ENCODE assay signal across 8 cellular contexts in the genomic region with DNA sequence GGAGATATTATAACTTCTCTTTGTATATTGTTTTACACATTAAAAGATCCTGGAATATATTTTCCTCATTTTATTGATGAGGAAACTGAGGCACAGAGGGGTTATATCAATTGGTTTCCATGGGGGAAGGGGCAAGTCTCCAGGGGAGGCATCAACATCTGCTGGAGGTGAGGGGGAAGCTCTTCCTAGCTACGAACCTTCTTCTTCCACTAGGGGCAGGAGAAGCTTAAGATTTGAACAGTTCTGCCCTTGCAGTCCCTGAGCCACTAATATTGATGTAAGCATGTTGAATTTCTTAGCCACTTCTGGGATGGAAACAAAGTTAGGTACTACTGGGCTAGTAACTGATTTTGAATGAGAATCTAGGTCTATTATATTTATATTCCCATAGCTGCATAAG.
DNase-seq lines count a peak whose midpoint lies in the region; ATAC-seq, FAIRE-seq and TF ChIP-seq lines count a peak whose summit lies in the region.

No MANE protein-coding gene starts in this region.

- DNase-seq in COR-L47 (lab: John Stamatoyannopoulos, UW) (peak; percentile 25), NCI-H345 treated with DMSO at 0.1 percent for 48 hours (lab: John Stamatoyannopoulos, UW; ENCODE audit: unreplicated experiment) (peak; percentile 1), foreskin fibroblast (peak in 1 of 2 donors; percentile 16), H54 (ENCODE audit: insufficient read length, low spot score) (no peak)
- no peak for DNase-seq in stimulated activated naive CD8-positive, alpha-beta T cell treated with anti-CD3 and anti-CD28 coated beads, Interleukin-15, Interleukin-2, amounts not matched to agents 100 U/mL and 50 U/mL, for 24 hours

- no peak for FAIRE-seq in H54 (lab: Jason Lieb, UNC)

- peaks cover 11% of the 10 kb centered on the region for H3K9me3 Mint-ChIP-seq in activated T-helper 17 cell treated with anti-CD3 and anti-CD28 coated beads, Interleukin-2, amount 50 U/mL, for 72 hours

- H3K27ac Mint-ChIP-seq in activated T-helper 17 cell treated with anti-CD3 and anti-CD28 coated beads, Interleukin-2, amount 50 U/mL, for 72 hours: no peak overlapping the region

- no peak overlapping the region for H3K4me3 ChIP-seq in foreskin fibroblast (ENCODE audit: low read depth in 1 of 2, low read length in 2 of 2)

- no peaks in the 10 kb centered on the region for H3K4me1 Mint-ChIP-seq in activated T-helper 17 cell treated with anti-CD3 and anti-CD28 coated beads, Interleukin-2, amount 50 U/mL, for 72 hours

- ATAC-seq in GM19438 (IDR thresholded peaks at IDR 0.05; ENCODE audit: low read depth, unreplicated experiment) (peak; percentile 62), GM18870 (IDR thresholded peaks at IDR 0.05; ENCODE audit: unreplicated experiment) (no peak)
- ATAC-seq in stimulated activated naive CD8-positive, alpha-beta T cell treated with anti-CD3 and anti-CD28 coated beads, Interleukin-15, Interleukin-2, amounts not matched to agents 100 U/mL and 50 U/mL, for 24 hours: no peak
- ATAC-seq in activated T-helper 17 cell treated with anti-CD3 and anti-CD28 coated beads, Interleukin-2, amount 50 U/mL, for 72 hours (replicated peaks): no peak

- H3K4me3 Mint-ChIP-seq in activated T-helper 17 cell treated with anti-CD3 and anti-CD28 coated beads, Interleukin-2, amount 50 U/mL, for 72 hours: no peak overlapping the region

- no peaks in the 10 kb centered on the region for H3K27me3 Mint-ChIP-seq in activated T-helper 17 cell treated with anti-CD3 and anti-CD28 coated beads, Interleukin-2, amount 50 U/mL, for 72 hours

- TF ChIP-seq POLR2A in H54 (IDR thresholded peaks at IDR 0.05; ENCODE audit: low read depth, low read length): no peak

- peak; percentile 16 for TF ChIP-seq CTCF in foreskin fibroblast (IDR thresholded peaks at IDR 0.05; ENCODE audit: low read depth, low read length)

- no peaks in the 10 kb centered on the region for H3K36me3 Mint-ChIP-seq in activated T-helper 17 cell treated with anti-CD3 and anti-CD28 coated beads, Interleukin-2, amount 50 U/mL, for 72 hours (ENCODE audit: low read depth)

Comparison
In these comparisons a context has a peak if more than half of its experiments do, and no peak if none do; other contexts are left out.
1. DNase-seq: peak in COR-L47 (single experiment) and NCI-H345 treated with DMSO at 0.1 percent for 48 hours (single experiment); none in stimulated activated naive CD8-positive, alpha-beta T cell treated with anti-CD3 and anti-CD28 coated beads, Interleukin-15, Interleukin-2, amounts not matched to agents 100 U/mL and 50 U/mL, for 24 hours (single experiment) and H54 (single experiment).